Comparison of ENCODE assay signal across 30 cellular contexts in genomic region chr6:107543088-107543487, GRCh38.
"Had no signal": no experiment of that assay in that cellular context is flagged by ENCODE, and none has a peak within 500 bp of the region (broad histone marks: within the 10 kb centered on the region; RNA-seq: fewer than 3 reads in every experiment).

No MANE protein-coding gene starts in this region.

- H3K9me3 ChIP-seq: adrenal gland, right lobe of liver, thyroid gland, upper lobe of left lung, vagina had no signal

- FAIRE-seq: astrocyte, endothelial cell of umbilical vein, islet of Langerhans, TTC549 had no signal

- H3K4me3 ChIP-seq: adrenal gland, right lobe of liver, smooth muscle cell, thyroid gland, upper lobe of left lung, vagina had no signal

- H3K36me3 Mint-ChIP-seq: activated naive CD8-positive, alpha-beta T cell treated with anti-CD3 and anti-CD28 coated beads for 36 hours; naive thymus-derived CD8-positive, alpha-beta T cell; stimulated activated memory B cell treated with anti-CD40 and anti-IgM and Interleukin-4, amounts not matched to agents 10 μg/mL and 1 μg/mL and 100 μg/mL, for 72 hours had no signal

- H3K27ac ChIP-seq: adrenal gland, brain microvascular endothelial cell, right lobe of liver, thyroid gland, upper lobe of left lung, vagina had no signal

- H3K4me1 Mint-ChIP-seq: activated naive CD8-positive, alpha-beta T cell treated with anti-CD3 and anti-CD28 coated beads for 36 hours; stimulated activated memory B cell treated with anti-CD40 and anti-IgM and Interleukin-4, amounts not matched to agents 10 μg/mL and 1 μg/mL and 100 μg/mL, for 72 hours; stimulated activated naive CD8-positive, alpha-beta T cell treated with anti-CD3 and anti-CD28 coated beads, Interleukin-15, amount 100 ng/mL, for 72 hours had no signal

- ATAC-seq: naive thymus-derived CD8-positive, alpha-beta T cell; right lobe of liver; stimulated activated memory B cell treated with anti-CD40 and anti-IgM and Interleukin-4, amounts not matched to agents 10 μg/mL and 1 μg/mL and 100 μg/mL, for 72 hours; stimulated activated naive CD8-positive, alpha-beta T cell treated with anti-CD3 and anti-CD28 coated beads, Interleukin-15, amount 100 ng/mL, for 72 hours had no signal

- H3K9me3 Mint-ChIP-seq: activated naive CD4-positive, alpha-beta T cell treated with anti-CD3 and anti-CD28 coated beads for 36 hours; activated naive CD8-positive, alpha-beta T cell treated with anti-CD3 and anti-CD28 coated beads for 36 hours; activated T-helper 1 cell treated with anti-CD3 and anti-CD28 coated beads, Interleukin-12 subunit alpha, Interleukin-12 subunit beta, Interleukin-2, Interleukin-4 antibody, amounts not matched to agents 30 ng/mL and 10 ng/mL and 1 ng/mL, durations not matched to agents 14 hours and 24 hours and 36 hours; naive thymus-derived CD8-positive, alpha-beta T cell; neural crest cell; stimulated activated memory B cell treated with anti-CD40 and anti-IgM and Interleukin-4, amounts not matched to agents 10 μg/mL and 1 μg/mL and 100 μg/mL, for 72 hours; stimulated activated naive CD8-positive, alpha-beta T cell treated with anti-CD3 and anti-CD28 coated beads, Interleukin-15, amount 100 ng/mL, for 72 hours had no signal

- DNase-seq: activated CD4-positive, alpha-beta T cell treated with anti-CD3 and anti-CD28 coated beads for 48 hours; activated CD4-positive, alpha-beta T cell treated with anti-CD3 and anti-CD28 coated beads, Interleukin-2, amount 50 U/mL, for 48 hours; activated CD8-positive, alpha-beta memory T cell treated with anti-CD3 and anti-CD28 coated beads for 24 hours; activated effector memory CD4-positive, alpha-beta T cell treated with anti-CD3 and anti-CD28 coated beads, Interleukin-2, amount 50 U/mL, for 16 hours; activated naive CD4-positive, alpha-beta T cell treated with anti-CD3 and anti-CD28 coated beads for 36 hours; activated naive CD8-positive, alpha-beta T cell treated with anti-CD3 and anti-CD28 coated beads for 36 hours; adrenal gland; brain microvascular endothelial cell; caudate nucleus; foreskin fibroblast; mammary epithelial cell; naive thymus-derived CD8-positive, alpha-beta T cell; right lobe of liver; stimulated activated CD4-positive, alpha-beta T cell treated with anti-CD3 and anti-CD28 coated beads, Interleukin-1b, Interleukin-23, amount 100 ng/mL, for 48 hours; stimulated activated CD4-positive, alpha-beta T cell treated with anti-CD3 and anti-CD28 coated beads, Interleukin-4, amount 100 ng/mL, for 4 hours; stimulated activated CD8-positive, alpha-beta memory T cell treated with anti-CD3 and anti-CD28 coated beads, Interleukin-4, amount 100 ng/mL, for 48 hours; stimulated activated naive CD8-positive, alpha-beta T cell treated with anti-CD3 and anti-CD28 coated beads, Interleukin-15, amount 100 ng/mL, for 72 hours; substantia nigra; T-helper 9 cell; thyroid gland; upper lobe of left lung had no signal

- H3K4me1 ChIP-seq: adrenal gland had no signal

- H3K36me3 ChIP-seq: adrenal gland, brain microvascular endothelial cell, right lobe of liver, thyroid gland, upper lobe of left lung, vagina had no signal

- H3K4me3 Mint-ChIP-seq: activated naive CD4-positive, alpha-beta T cell treated with anti-CD3 and anti-CD28 coated beads for 36 hours; activated naive CD8-positive, alpha-beta T cell treated with anti-CD3 and anti-CD28 coated beads for 36 hours; activated T-helper 1 cell treated with anti-CD3 and anti-CD28 coated beads, Interleukin-12 subunit alpha, Interleukin-12 subunit beta, Interleukin-2, Interleukin-4 antibody, amounts not matched to agents 30 ng/mL and 10 ng/mL and 1 ng/mL, durations not matched to agents 14 hours and 24 hours and 36 hours; naive thymus-derived CD8-positive, alpha-beta T cell; neural crest cell; stimulated activated memory B cell treated with anti-CD40 and anti-IgM and Interleukin-4, amounts not matched to agents 10 μg/mL and 1 μg/mL and 100 μg/mL, for 72 hours; stimulated activated naive CD8-positive, alpha-beta T cell treated with anti-CD3 and anti-CD28 coated beads, Interleukin-15, amount 100 ng/mL, for 72 hours had no signal

- H3K27ac Mint-ChIP-seq: activated naive CD4-positive, alpha-beta T cell treated with anti-CD3 and anti-CD28 coated beads for 36 hours; activated naive CD8-positive, alpha-beta T cell treated with anti-CD3 and anti-CD28 coated beads for 36 hours; activated T-helper 1 cell treated with anti-CD3 and anti-CD28 coated beads, Interleukin-12 subunit alpha, Interleukin-12 subunit beta, Interleukin-2, Interleukin-4 antibody, amounts not matched to agents 30 ng/mL and 10 ng/mL and 1 ng/mL, durations not matched to agents 14 hours and 24 hours and 36 hours; naive thymus-derived CD8-positive, alpha-beta T cell; stimulated activated memory B cell treated with anti-CD40 and anti-IgM and Interleukin-4, amounts not matched to agents 10 μg/mL and 1 μg/mL and 100 μg/mL, for 72 hours; stimulated activated naive CD8-positive, alpha-beta T cell treated with anti-CD3 and anti-CD28 coated beads, Interleukin-15, amount 100 ng/mL, for 72 hours had no signal

- H3K27me3 ChIP-seq: adrenal gland, brain microvascular endothelial cell, right lobe of liver, thyroid gland, upper lobe of left lung, vagina had no signal

- H3K4me2 ChIP-seq: smooth muscle cell had no signal
